29 cellular contexts compared by ENCODE assay signal in genomic region chr1:198116469-198116868, GRCh38.
"Had no signal": no experiment of that assay in that cellular context is flagged by ENCODE, and none has a peak within 500 bp of the region (broad histone marks: within the 10 kb centered on the region; RNA-seq: fewer than 3 reads in every experiment).

No MANE protein-coding gene starts in this region.

- H3K36me3 Mint-ChIP-seq: mesothelial cell of epicardium; naive B cell; natural killer cell; neural progenitor cell; stimulated activated memory B cell treated with anti-CD40 and anti-IgM and Interleukin-4, amounts not matched to agents 10 μg/mL and 1 μg/mL and 100 μg/mL, for 72 hours had no signal

- H3K36me3 ChIP-seq: left ventricle myocardium inferior, neural progenitor cell, neutrophil, pancreas, prostate gland, spleen, thyroid gland, transverse colon, upper lobe of left lung, vagina had no signal

- H3K27me3 ChIP-seq: neural progenitor cell, neutrophil, pancreas, spleen, testis, thyroid gland, transverse colon, upper lobe of left lung, vagina had no signal

- H3K4me3 ChIP-seq: left ventricle myocardium inferior, lung, neural progenitor cell, pancreas, prostate gland, skin epidermis, spleen, testis, thyroid gland, transverse colon, upper lobe of left lung, vagina had no signal

- H3K9ac ChIP-seq: neural progenitor cell had no signal

- ATAC-seq: pancreas; stimulated activated memory B cell treated with anti-CD40 and anti-IgM and Interleukin-4, amounts not matched to agents 10 μg/mL and 1 μg/mL and 100 μg/mL, for 72 hours; stimulated activated naive CD8-positive, alpha-beta T cell treated with anti-CD3 and anti-CD28 coated beads, Interleukin-15, amount 100 ng/mL, for 72 hours had no signal

- H3K4me1 Mint-ChIP-seq: naive B cell; neural progenitor cell; stimulated activated memory B cell treated with anti-CD40 and anti-IgM and Interleukin-4, amounts not matched to agents 10 μg/mL and 1 μg/mL and 100 μg/mL, for 72 hours; stimulated activated naive CD8-positive, alpha-beta T cell treated with anti-CD3 and anti-CD28 coated beads, Interleukin-15, amount 100 ng/mL, for 72 hours had no signal

- H3K9me3 Mint-ChIP-seq: mesothelial cell of epicardium; naive B cell; natural killer cell; nephron progenitor cell; neural progenitor cell; stimulated activated memory B cell treated with anti-CD40 and anti-IgM and Interleukin-4, amounts not matched to agents 10 μg/mL and 1 μg/mL and 100 μg/mL, for 72 hours; stimulated activated naive CD8-positive, alpha-beta T cell treated with anti-CD3 and anti-CD28 coated beads, Interleukin-15, amount 100 ng/mL, for 72 hours had no signal

- H3K9me3 ChIP-seq: left ventricle myocardium inferior, neutrophil, pancreas, prostate gland, spleen, testis, thyroid gland, transverse colon, upper lobe of left lung, vagina had no signal

- H3K4me2 ChIP-seq: neural progenitor cell had no signal

- DNase-seq: hippocampal formation; islet precursor cell; left ventricle myocardium inferior; mesendoderm; naive B cell; natural killer cell; nephron progenitor cell; occipital lobe; pancreas; posterior cingulate gyrus; retina; right cardiac atrium; spleen; stimulated activated CD4-positive, alpha-beta T cell treated with anti-CD3 and anti-CD28 coated beads, Interleukin-4, amount 100 ng/mL, for 24 hours; stimulated activated CD8-positive, alpha-beta memory T cell treated with anti-CD3 and anti-CD28 coated beads, Interleukin-4, amount 100 ng/mL, for 48 hours; stimulated activated naive CD4-positive, alpha-beta T cell treated with Interleukin-2 at 50 U/mL for 16 hours; stimulated activated naive CD8-positive, alpha-beta T cell treated with anti-CD3 and anti-CD28 coated beads, Interleukin-15, amount 100 ng/mL, for 72 hours; testis; thyroid gland; transverse colon; upper lobe of left lung had no signal

- H2AFZ ChIP-seq: neural progenitor cell had no signal

- H3K27ac ChIP-seq: neural progenitor cell, neutrophil, pancreas, prostate gland, skin epidermis, spleen, testis, thyroid gland, transverse colon, upper lobe of left lung, vagina had no signal

- H3K27ac Mint-ChIP-seq: mesothelial cell of epicardium; naive B cell; natural killer cell; nephron progenitor cell; neural progenitor cell; stimulated activated memory B cell treated with anti-CD40 and anti-IgM and Interleukin-4, amounts not matched to agents 10 μg/mL and 1 μg/mL and 100 μg/mL, for 72 hours; stimulated activated naive CD8-positive, alpha-beta T cell treated with anti-CD3 and anti-CD28 coated beads, Interleukin-15, amount 100 ng/mL, for 72 hours had no signal

- H3K27me3 Mint-ChIP-seq: stimulated activated memory B cell treated with anti-CD40 and anti-IgM and Interleukin-4, amounts not matched to agents 10 μg/mL and 1 μg/mL and 100 μg/mL, for 72 hours; stimulated activated naive CD8-positive, alpha-beta T cell treated with anti-CD3 and anti-CD28 coated beads, Interleukin-15, amount 100 ng/mL, for 72 hours had no signal

- H3K4me3 Mint-ChIP-seq: mesothelial cell of epicardium; naive B cell; natural killer cell; nephron progenitor cell; neural progenitor cell; stimulated activated memory B cell treated with anti-CD40 and anti-IgM and Interleukin-4, amounts not matched to agents 10 μg/mL and 1 μg/mL and 100 μg/mL, for 72 hours; stimulated activated naive CD8-positive, alpha-beta T cell treated with anti-CD3 and anti-CD28 coated beads, Interleukin-15, amount 100 ng/mL, for 72 hours had no signal

- H3K4me1 ChIP-seq: neural progenitor cell, pancreas, prostate gland, spleen, testis, thyroid gland, transverse colon, upper lobe of left lung, vagina had no signal
